In genomic region chr3:10566451-10566850, GRCh38 we compare ENCODE assay signal across 5 cellular contexts.
"Had no signal": no experiment of that assay in that cellular context is flagged by ENCODE, and none has a peak within 500 bp of the region (broad histone marks: within the 10 kb centered on the region; RNA-seq: fewer than 3 reads in every experiment).

No MANE protein-coding gene starts in this region.

- H3K27ac ChIP-seq: HL-60 had no signal

- DNase-seq: IMR-90, KBM-7, KG1 had no signal

- H3K4me3 ChIP-seq: K562 had no signal
